ENCODE assay signal across 2 cellular contexts in the genomic region with DNA sequence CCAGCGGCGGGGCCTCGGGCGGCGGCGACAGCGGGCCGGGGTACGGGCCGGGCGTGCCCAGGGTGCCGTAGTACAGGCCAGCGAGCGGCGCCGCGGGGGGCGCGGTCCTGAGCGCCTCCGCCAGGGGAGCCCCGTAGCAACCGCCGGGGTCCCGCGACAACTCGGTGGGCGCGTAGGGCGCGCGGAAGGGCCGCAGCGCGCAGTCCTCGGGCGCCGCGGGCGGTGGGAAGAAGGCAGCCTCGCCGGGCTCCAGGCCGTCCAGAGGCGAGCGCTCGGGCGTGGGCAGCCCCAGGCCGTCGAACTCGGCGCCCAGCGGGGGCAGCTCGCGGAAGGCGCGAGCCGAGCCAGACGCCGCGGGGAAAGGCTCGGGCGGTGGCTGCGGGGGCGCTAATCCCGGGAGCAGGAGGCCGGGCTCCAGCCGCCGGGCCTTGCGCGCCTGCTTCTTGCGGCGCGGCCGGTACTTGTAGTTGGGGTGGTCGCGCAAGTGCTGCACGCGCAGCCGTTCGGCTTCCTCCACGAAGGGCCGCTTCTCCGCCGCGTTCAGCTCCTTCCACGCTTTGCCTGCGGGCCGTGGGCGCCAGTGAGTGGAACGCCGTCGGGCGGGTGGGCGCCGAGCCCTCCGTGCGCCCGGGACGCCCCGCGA.
TF ChIP-seq lines count a peak whose summit lies in the region.

No MANE protein-coding gene starts in this region.

TF ChIP-seq in H1, 55 proteins besides CTCF, POLR2A, EP300 and RAD21:
- peak; percentile 41 for TF ChIP-seq KDM4A (IDR thresholded peaks at IDR 0.05; ENCODE audit: low read depth, low read length, severe bottlenecking)
- TF ChIP-seq SUZ12 (IDR thresholded peaks at IDR 0.05; ENCODE audit: low read length), result peak; percentile 95
- no peak for TF ChIP-seq CBX8 (IDR thresholded peaks at IDR 0.05; ENCODE audit: borderline replicate concordance, low read depth, low read length)
- TF ChIP-seq EZH2 (IDR thresholded peaks at IDR 0.05; ENCODE audit: low read depth, low read length, severe bottlenecking), result peak; percentile 95
- TF ChIP-seq KDM5A (IDR thresholded peaks at IDR 0.05; ENCODE audit: low read length), result no peak
- TF ChIP-seq SRF (IDR thresholded peaks at IDR 0.05; ENCODE audit: low read depth, low read length), result no peak
- TF ChIP-seq RNF2 (IDR thresholded peaks at IDR 0.05; ENCODE audit: borderline replicate concordance, low read depth, low read length, missing control alignments, poor library complexity, severe bottlenecking), result peak; percentile 66
- TF ChIP-seq GABPA (IDR thresholded peaks at IDR 0.05; ENCODE audit: borderline replicate concordance, insufficient read depth, low read length), result peak; percentile 74; the same call in 1 of the 2 replicates
- no peak for TF ChIP-seq YY1 (IDR thresholded peaks at IDR 0.05; ENCODE audit: low read depth, low read length)

TF ChIP-seq in HEK293T, 16 proteins besides CTCF, POLR2A, EP300 and RAD21:
- no peak for TF ChIP-seq ELF4 (IDR thresholded peaks at IDR 0.05)
- TF ChIP-seq FOXM1 (IDR thresholded peaks at IDR 0.05; ENCODE audit: borderline replicate concordance), result no peak
- TF ChIP-seq SUZ12 (IDR thresholded peaks at IDR 0.05), result no peak
